ENCODE assay signal across 18 cellular contexts in the genomic region with DNA sequence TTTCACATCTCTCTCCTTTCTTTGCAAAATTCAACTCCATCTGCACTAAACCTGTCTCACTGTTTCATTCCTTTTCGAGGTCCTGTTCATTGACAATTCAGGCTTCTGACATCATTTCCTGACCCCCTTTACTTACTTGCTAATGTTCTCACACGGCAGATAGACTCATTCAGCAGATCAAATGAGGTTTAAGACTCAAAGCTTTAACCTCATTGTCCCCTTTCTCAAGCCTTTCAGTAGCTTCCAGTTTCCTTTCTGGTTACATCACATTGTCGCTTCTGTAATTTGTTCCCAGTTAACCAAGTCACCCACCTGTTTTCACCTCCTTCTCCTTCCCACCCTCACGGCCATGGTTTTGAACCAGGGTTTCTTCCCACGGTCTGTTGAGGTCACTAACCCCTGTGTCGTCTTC.
A peak's percentile ranks its signal among the peaks of the same experiment; 100 is the strongest.
DNase-seq lines count a peak whose midpoint lies in the region; ATAC-seq and TF ChIP-seq lines count a peak whose summit lies in the region.
"Had no signal": no experiment of that assay in that cellular context is flagged by ENCODE, and none has a peak within 500 bp of the region (broad histone marks: within the 10 kb centered on the region; RNA-seq: fewer than 3 reads in every experiment).

No MANE protein-coding gene starts in this region.

- no peaks in the 10 kb centered on the region for H3K27me3 Mint-ChIP-seq in activated T-cell treated with anti-CD3 and anti-CD28 coated beads, Interleukin-2, amount 50 U/mL, for 4 hours (ENCODE audit: low read depth)
- H3K27me3 Mint-ChIP-seq in IgD-negative memory B cell (no peaks in the 10 kb centered on the region), type B pancreatic cell (no peaks in the 10 kb centered on the region)

- H3K9me3 Mint-ChIP-seq in activated T-cell treated with anti-CD3 and anti-CD28 coated beads, Interleukin-2, amount 50 U/mL, for 4 hours = no peaks in the 10 kb centered on the region
- no peaks in the 10 kb centered on the region for H3K9me3 Mint-ChIP-seq in IgD-negative memory B cell
- H3K9me3 Mint-ChIP-seq in type B pancreatic cell = no peaks in the 10 kb centered on the region

- peaks cover 8% of the 10 kb centered on the region for H3K4me1 Mint-ChIP-seq in activated T-cell treated with anti-CD3 and anti-CD28 coated beads, Interleukin-2, amount 50 U/mL, for 4 hours (ENCODE audit: low read depth)
- peaks cover 3 to 5% (median 4%) of the 10 kb centered on the region in 3 donors for H3K4me1 Mint-ChIP-seq in IgD-negative memory B cell
- peaks cover 45% of the 10 kb centered on the region for H3K4me1 Mint-ChIP-seq in type B pancreatic cell (ENCODE audit: unreplicated experiment)

- peak; percentile 23 to 48 for ATAC-seq in activated T-cell treated with anti-CD3 and anti-CD28 coated beads, Interleukin-2, amount 50 U/mL, for 4 hours

- H3K27ac Mint-ChIP-seq in IgD-negative memory B cell (peak overlapping the region in 2 of 3 donors; percentile 40 to 71), type B pancreatic cell (peak overlapping the region; percentile 23)

- TF ChIP-seq CTCF in type B pancreatic cell (conservative IDR thresholded peaks at IDR 0.05) = no peak

- DNase-seq in activated T-cell treated with anti-CD3 and anti-CD28 coated beads, Interleukin-2, amount 50 U/mL, for 4 hours = no peak
- DNase-seq in activated T-cell treated with anti-CD3 and anti-CD28 coated beads for 4 hours (no peak), type B pancreatic cell (ENCODE audit: extremely low spot score, unreplicated experiment) (no peak), posterior vena cava (ENCODE audit: low spot score) (no peak), H4 (ENCODE audit: low spot score) (no peak), SW480 (ENCODE audit: low spot score) (no peak)
- peak; percentile 7 for DNase-seq in central memory CD4-positive, alpha-beta T cell
- DNase-seq: ACHN; activated naive CD4-positive, alpha-beta T cell; effector CD8-positive, alpha-beta T cell; Kasumi-1; kidney glomerular epithelial cell; NCI-H146; NCI-H510A treated with DMSO at 0.1 percent for 48 hours; SJCRH30; stimulated activated CD4-positive, alpha-beta T cell treated with anti-CD3 and anti-CD28 coated beads, Interleukin-4, amount 100 ng/mL, for 4 hours; upper lobe of left lung had no signal

- intact Hi-C loops in posterior vena cava (cut with DNase I) = no loop called here

- no peaks in the 10 kb centered on the region for H3K36me3 Mint-ChIP-seq in activated T-cell treated with anti-CD3 and anti-CD28 coated beads, Interleukin-2, amount 50 U/mL, for 4 hours (ENCODE audit: insufficient read depth)
- peaks cover 7% of the 10 kb centered on the region for H3K36me3 Mint-ChIP-seq in IgD-negative memory B cell
- peaks cover 35% of the 10 kb centered on the region for H3K36me3 Mint-ChIP-seq in type B pancreatic cell

- no peak overlapping the region for H3K4me3 Mint-ChIP-seq in activated T-cell treated with anti-CD3 and anti-CD28 coated beads, Interleukin-2, amount 50 U/mL, for 4 hours
- H3K4me3 Mint-ChIP-seq in IgD-negative memory B cell (no peak overlapping the region), type B pancreatic cell (no peak overlapping the region)
